ENCODE assay signal across 14 cellular contexts in the genomic region with DNA sequence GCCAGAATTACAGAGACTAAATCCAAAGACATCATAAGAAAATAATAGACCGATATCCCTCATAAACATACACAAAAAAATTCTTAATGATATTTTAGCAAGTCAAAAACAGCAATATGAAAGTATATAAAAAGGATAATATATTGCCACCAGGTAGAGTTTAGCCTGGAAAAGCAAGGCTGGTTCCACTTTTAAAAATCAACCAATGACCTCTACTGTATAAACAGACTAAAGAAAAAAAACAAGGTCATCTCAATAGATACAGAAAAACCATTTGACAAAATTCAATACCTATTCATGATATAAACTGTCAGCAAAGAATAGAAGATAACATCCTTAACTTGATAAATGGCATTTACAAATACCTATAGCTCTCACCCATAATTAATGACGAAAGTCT.
"Had no signal": no experiment of that assay in that cellular context is flagged by ENCODE, and none has a peak within 500 bp of the region (broad histone marks: within the 10 kb centered on the region; RNA-seq: fewer than 3 reads in every experiment).

No MANE protein-coding gene starts in this region.

- H3K9me3 Mint-ChIP-seq: activated B cell treated with CpG ODN at 0.5 μM for 24 hours; activated T-helper 1 cell treated with anti-CD3 and anti-CD28 coated beads, Interleukin-12 subunit alpha, Interleukin-12 subunit beta, Interleukin-2, Interleukin-4 antibody, amounts not matched to agents 30 ng/mL and 10 ng/mL and 1 ng/mL, durations not matched to agents 14 hours and 24 hours and 36 hours; endodermal cell; stimulated activated memory B cell treated with anti-CD40 and anti-IgM and Interleukin-4, amounts not matched to agents 10 μg/mL and 1 μg/mL and 100 μg/mL, for 72 hours; T-helper 1 cell treated with Interleukin-12 subunit alpha and Interleukin-12 subunit beta and Interleukin-4 antibody, amounts not matched to agents 30 μg/mL and 1 μg/mL, for 36 hours had no signal

- H3K27me3 Mint-ChIP-seq: activated B cell treated with CpG ODN at 0.5 μM for 24 hours; stimulated activated memory B cell treated with anti-CD40 and anti-IgM and Interleukin-4, amounts not matched to agents 10 μg/mL and 1 μg/mL and 100 μg/mL, for 72 hours had no signal

- DNase-seq: activated B cell treated with CpG ODN at 0.5 μM for 24 hours; activated CD4-positive, alpha-beta T cell treated with anti-CD3 and anti-CD28 coated beads, Interleukin-2, amount 50 U/mL, for 1 hour; activated naive CD4-positive, alpha-beta T cell treated with anti-CD3 and anti-CD28 coated beads, Interleukin-2, amount 50 U/mL, for 16 hours; anterior cingulate cortex; dermis blood vessel endothelial cell; endodermal cell; erythroblast; kidney glomerular epithelial cell; upper lobe of left lung had no signal

- H3K27ac Mint-ChIP-seq: activated B cell treated with CpG ODN at 0.5 μM for 24 hours; endodermal cell; stimulated activated memory B cell treated with anti-CD40 and anti-IgM and Interleukin-4, amounts not matched to agents 10 μg/mL and 1 μg/mL and 100 μg/mL, for 72 hours; T-helper 1 cell treated with Interleukin-12 subunit alpha and Interleukin-12 subunit beta and Interleukin-4 antibody, amounts not matched to agents 30 μg/mL and 1 μg/mL, for 36 hours had no signal

- ATAC-seq: SK-N-SH treated with all-trans-retinoic acid at 6 μM for 48 hours; stimulated activated memory B cell treated with anti-CD40 and anti-IgM and Interleukin-4, amounts not matched to agents 10 μg/mL and 1 μg/mL and 100 μg/mL, for 72 hours had no signal

- H3K4me3 Mint-ChIP-seq: activated B cell treated with CpG ODN at 0.5 μM for 24 hours; activated T-helper 1 cell treated with anti-CD3 and anti-CD28 coated beads, Interleukin-12 subunit alpha, Interleukin-12 subunit beta, Interleukin-2, Interleukin-4 antibody, amounts not matched to agents 30 ng/mL and 10 ng/mL and 1 ng/mL, durations not matched to agents 14 hours and 24 hours and 36 hours; endodermal cell; stimulated activated memory B cell treated with anti-CD40 and anti-IgM and Interleukin-4, amounts not matched to agents 10 μg/mL and 1 μg/mL and 100 μg/mL, for 72 hours; T-helper 1 cell treated with Interleukin-12 subunit alpha and Interleukin-12 subunit beta and Interleukin-4 antibody, amounts not matched to agents 30 μg/mL and 1 μg/mL, for 36 hours had no signal

- FAIRE-seq: TTC549 had no signal
